Comparison of ENCODE assay signal across 8 cellular contexts in genomic region chr12:124379938-124380754, GRCh38.
DNase-seq lines count a peak whose midpoint lies in the region; ATAC-seq and TF ChIP-seq lines count a peak whose summit lies in the region.

No MANE protein-coding gene starts in this region.

- peaks cover 76% of the 10 kb centered on the region for H3K36me3 ChIP-seq in IMR-90 (ENCODE audit: control insufficient read depth, insufficient read depth, low read length)
- peaks cover 0 to 32% (median 10%) of the 10 kb centered on the region in 4 donors for H3K36me3 ChIP-seq in liver (ENCODE audit: control insufficient read depth in 4 of 4, insufficient read depth in 3 of 4, low read depth in 1 of 4, low read length in 3 of 4)
- H3K36me3 ChIP-seq in suprapubic skin = peaks cover 69% of the 10 kb centered on the region
- H3K36me3 ChIP-seq in WERI-Rb-1 = peaks cover 89% of the 10 kb centered on the region

- H2AK9ac ChIP-seq in IMR-90 (replicated peaks; ENCODE audit: low read depth, low read length, poor library complexity) = peak overlapping the region; percentile 95

- H3K9me3 Mint-ChIP-seq in natural killer cell = no peaks in the 10 kb centered on the region

- no peak overlapping the region for H3K4me3 Mint-ChIP-seq in natural killer cell

- DNase-seq in IMR-90 (peak; percentile 89), cardiac fibroblast (ENCODE audit: low read depth in 2 of 2) (peak; percentile 92 to 93), suprapubic skin (ENCODE audit: low spot score in 2 of 2) (no peak), natural killer cell (no peak), WERI-Rb-1 (no peak)
- no peak for DNase-seq in activated CD8-positive, alpha-beta memory T cell treated with anti-CD3 and anti-CD28 coated beads, Interleukin-2, amount 50 U/mL, for 48 hours

- H3K4me1 ChIP-seq in IMR-90 (ENCODE audit: control insufficient read depth, insufficient read depth, low read length) = peaks cover 42% of the 10 kb centered on the region
- H3K4me1 ChIP-seq in liver (ENCODE audit: control insufficient read depth in 4 of 4, insufficient read depth in 4 of 4, low read length in 3 of 4) = peaks cover 8 to 28% (median 27%) of the 10 kb centered on the region in 4 donors
- peaks cover 50% of the 10 kb centered on the region for H3K4me1 ChIP-seq in suprapubic skin

- H3K4me1 Mint-ChIP-seq in natural killer cell = peaks cover 8 to 15% of the 10 kb centered on the region in 2 donors

- peak; percentile 62 for TF ChIP-seq CTCF in IMR-90 (conservative IDR thresholded peaks at IDR 0.05; ENCODE audit: low read depth, low read length)
- TF ChIP-seq CTCF in cardiac fibroblast (IDR thresholded peaks at IDR 0.05; ENCODE audit: low read depth, low read length) = peak; percentile 72
- peak; percentile 18 for TF ChIP-seq CTCF in liver (IDR thresholded peaks at IDR 0.05; ENCODE audit: low read depth, low read length, missing input control)
- peak; percentile 45 to 49 for TF ChIP-seq CTCF in suprapubic skin (IDR thresholded peaks at IDR 0.05)
- no peak for TF ChIP-seq CTCF in natural killer cell (IDR thresholded peaks at IDR 0.05)
- no peak for TF ChIP-seq CTCF in WERI-Rb-1 (IDR thresholded peaks at IDR 0.05; ENCODE audit: low read depth, low read length)

- peak overlapping the region; percentile 73 for H3K56ac ChIP-seq in IMR-90 (ENCODE audit: extremely low read depth, insufficient read depth, low read length)

- H4K8ac ChIP-seq in IMR-90 (ENCODE audit: low read depth in 2 of 2, low read length in 2 of 2) = peak overlapping the region; percentile 72 to 93

- TF ChIP-seq EP300 in suprapubic skin (IDR thresholded peaks at IDR 0.05) = no peak

- peak; percentile 74 for ATAC-seq in IMR-90 (ENCODE audit: low read depth)
- ATAC-seq in natural killer cell = no peak
- ATAC-seq in GM21367 (IDR thresholded peaks at IDR 0.05; ENCODE audit: unreplicated experiment) = no peak

- POLR2A ChIA-PET in IMR-90 (lab: Charles Lee; ENCODE audit: unreplicated experiment) = interaction anchor here (1.1 kb wide), 1 partner anchor 9 kb away, joined by 3 read pairs; no protein-coding TSS in a partner anchor

- H3K9ac ChIP-seq in IMR-90 (ENCODE audit: low read depth, low read length) = peak overlapping the region; percentile 29
- H3K9ac ChIP-seq in liver (ENCODE audit: low read depth in 1 of 2, low read length in 2 of 2) = no peak overlapping the region

- peak overlapping the region; percentile 94 for H3K23ac ChIP-seq in IMR-90 (ENCODE audit: low read depth, low read length)

- H3K14ac ChIP-seq in IMR-90 (replicated peaks; ENCODE audit: low read depth, low read length) = peak overlapping the region; percentile 89

- in situ Hi-C loops in IMR-90 (cut with MboI; ENCODE audit: low sequenced_read_pairs) = loop anchor here (5.0 to 10.0 kb wide), 2 partner anchors 185 to 387 kb away; partner anchors contain the start of gene NCOR2

- no peaks in the 10 kb centered on the region for H3K27me3 Mint-ChIP-seq in natural killer cell (ENCODE audit: low read depth in 2 of 2)

- peak overlapping the region; percentile 80 for H3K27ac ChIP-seq in IMR-90 (ENCODE audit: insufficient read depth, low read length)
- peak overlapping the region; percentile 44 to 49 for H3K27ac ChIP-seq in liver (ENCODE audit: low read depth in 1 of 2, low read length in 2 of 2)
- peak overlapping the region; percentile 75 for H3K27ac ChIP-seq in suprapubic skin
- no peak overlapping the region for H3K27ac ChIP-seq in WERI-Rb-1

- peak overlapping the region; percentile 94 for H2BK5ac ChIP-seq in IMR-90 (ENCODE audit: low read depth, low read length, poor library complexity, severe bottlenecking)

- peak overlapping the region; percentile 84 for H2BK15ac ChIP-seq in IMR-90 (ENCODE audit: low read depth, low read length)

- H3K4ac ChIP-seq in IMR-90 (ENCODE audit: low read depth, low read length) = peak overlapping the region; percentile 95

- peak overlapping the region in 1 of 2 donors; percentile 24 for H3K27ac Mint-ChIP-seq in natural killer cell

- CTCF ChIA-PET in IMR-90 (lab: Yijun Ruan, JAX) = interaction anchor here (0.6 to 1.6 kb wide), 6 partner anchors 9 to 39 kb away, joined by 3 to 4 read pairs (median 3); no protein-coding TSS in a partner anchor

- TF ChIP-seq POLR2A in IMR-90 (IDR thresholded peaks at IDR 0.05; ENCODE audit: low read depth, low read length) (no peak; the same call in 1 of the 2 replicates), suprapubic skin (IDR thresholded peaks at IDR 0.05) (no peak)

- H3K4me3 ChIP-seq in IMR-90 (ENCODE audit: insufficient read depth, low read depth, low read length) (no peak overlapping the region), cardiac fibroblast (replicated peaks in 1 of 2; ENCODE audit: low read depth in 2 of 2, low read length in 2 of 2) (peak overlapping the region in 1 of 2 donors; percentile 7), liver (ENCODE audit: low read depth in 1 of 3, low read length in 3 of 3) (no peak overlapping the region), suprapubic skin (peak overlapping the region; percentile 0), WERI-Rb-1 (ENCODE audit: low read depth, low read length) (no peak overlapping the region)

- peak overlapping the region; percentile 45 for H3K4me2 ChIP-seq in IMR-90 (ENCODE audit: low read depth, low read length)

- WGBS in IMR-90 (ENCODE audit: extremely low coverage in 2 of 2, insufficient read length in 1 of 2), 2 experiments = 7% methylated on average over 15 of the region's 31 CpGs; no CpG with 5 or more reads in 1 of the 2 experiments
- 67% methylated on average over 31 of the region's 31 CpGs for WGBS in liver
- 18% methylated on average over 7 of the region's 31 CpGs for whole genome bisulfite sequencing in suprapubic skin

- no peaks in the 10 kb centered on the region for H3K9me3 ChIP-seq in IMR-90 (ENCODE audit: control insufficient read depth, insufficient read depth, low read length)
- H3K9me3 ChIP-seq in liver (ENCODE audit: control insufficient read depth in 4 of 4, low read length in 3 of 4) = no peaks in the 10 kb centered on the region
- no peaks in the 10 kb centered on the region for H3K9me3 ChIP-seq in suprapubic skin
- H3K9me3 ChIP-seq in WERI-Rb-1 (ENCODE audit: severe bottlenecking) = no peaks in the 10 kb centered on the region

- dilution Hi-C loops in IMR-90 (cut with HindIII; ENCODE audit: low sequenced_read_pairs, unreplicated experiment) = no loop called here

- peak overlapping the region; percentile 68 for H2AFZ ChIP-seq in IMR-90 (replicated peaks; ENCODE audit: low read length, poor library complexity)

- H4K20me1 ChIP-seq in IMR-90 (ENCODE audit: insufficient read depth, low read length) = peaks cover 60% of the 10 kb centered on the region

- H2BK120ac ChIP-seq in IMR-90 (ENCODE audit: low read depth, low read length) = peak overlapping the region; percentile 91

- BruUV-seq in IMR-90 (replicated peaks; lab: Mats Ljungman, UMichigan) = no TSS peak

- H3K18ac ChIP-seq in IMR-90 (ENCODE audit: low read depth, low read length) = peak overlapping the region; percentile 38

- H3K79me1 ChIP-seq in IMR-90 (ENCODE audit: low read depth in 1 of 2, low read length in 2 of 2) = peaks cover 37 to 88% of the 10 kb centered on the region in 2 experiments

- peak overlapping the region; percentile 92 for H4K91ac ChIP-seq in IMR-90 (ENCODE audit: insufficient read depth, low read depth, low read length)

- H2AK5ac ChIP-seq in IMR-90 (ENCODE audit: low read depth, low read length) = peak overlapping the region; percentile 95

- H3K36me3 Mint-ChIP-seq in natural killer cell = no peaks in the 10 kb centered on the region

- peaks cover 16% of the 10 kb centered on the region; the same call in 1 of the 2 replicates for H3K9me1 ChIP-seq in IMR-90 (ENCODE audit: insufficient read depth, low read length)

- H4K5ac ChIP-seq in IMR-90 (ENCODE audit: low read depth, low read length) = peak overlapping the region; percentile 43

- intact Hi-C loops in IMR-90 (cut with micrococcal nuclease) = loop anchor here (10.0 kb wide), 1 partner anchor 525 kb away; no protein-coding TSS in a partner anchor
- intact Hi-C loops in natural killer cell (cut with micrococcal nuclease) = loop anchor here (10.0 kb wide), 1 partner anchor 75 kb away; no protein-coding TSS in a partner anchor

- H3K27me3 ChIP-seq in IMR-90 (ENCODE audit: control insufficient read depth, insufficient read depth, low read length) (no peaks in the 10 kb centered on the region), liver (ENCODE audit: control insufficient read depth in 4 of 4, insufficient read depth in 4 of 4, low read length in 3 of 4) (no peaks in the 10 kb centered on the region), suprapubic skin (no peaks in the 10 kb centered on the region), WERI-Rb-1 (ENCODE audit: insufficient read depth, low read depth, severe bottlenecking) (no peaks in the 10 kb centered on the region)

- peak overlapping the region; percentile 41 for H2BK20ac ChIP-seq in IMR-90 (ENCODE audit: low read depth, low read length)

- TF ChIP-seq RAD21 in IMR-90 (IDR thresholded peaks at IDR 0.05; ENCODE audit: low read length) (peak; percentile 58), liver (IDR thresholded peaks at IDR 0.05) (peak; percentile 45 to 55)

TF ChIP-seq in IMR-90, 13 proteins besides CTCF, POLR2A, EP300 and RAD21 (continues in another document):
- no peak for TF ChIP-seq ELK1 (IDR thresholded peaks at IDR 0.05; ENCODE audit: borderline replicate concordance, low read depth, low read length)
- TF ChIP-seq MAFK (IDR thresholded peaks at IDR 0.05; ENCODE audit: low read depth, low read length) = no peak
- TF ChIP-seq MAZ (IDR thresholded peaks at IDR 0.05; ENCODE audit: borderline replicate concordance, low read depth, low read length) = no peak

TF ChIP-seq in liver, 16 proteins besides CTCF, POLR2A, EP300 and RAD21:
- TF ChIP-seq NR2F2 (IDR thresholded peaks at IDR 0.05) (peak; percentile 37), JUND (IDR thresholded peaks at IDR 0.05) (peak; percentile 48 to 61), YY1 (IDR thresholded peaks at IDR 0.05) (no peak), RXRA (IDR thresholded peaks at IDR 0.05) (peak in 1 of 2 donors; percentile 64)
- TF ChIP-seq, protein P1, sequence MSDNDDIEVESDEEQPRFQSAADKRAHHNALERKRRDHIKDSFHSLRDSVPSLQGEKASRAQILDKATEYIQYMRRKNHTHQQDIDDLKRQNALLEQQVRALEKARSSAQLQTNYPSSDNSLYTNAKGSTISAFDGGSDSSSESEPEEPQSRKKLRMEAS (IDR thresholded peaks at IDR 0.05) = peak; percentile 60

Comparison
In these comparisons a context has a peak if more than half of its experiments do, and no peak if none do; other contexts are left out.
1. DNase-seq: peak in IMR-90 (single experiment) and cardiac fibroblast (2 of 2); none in suprapubic skin (0 of 2), natural killer cell (single experiment), WERI-Rb-1 (single experiment) and activated CD8-positive, alpha-beta memory T cell treated with anti-CD3 and anti-CD28 coated beads, Interleukin-2, amount 50 U/mL, for 48 hours (single experiment).
2. CTCF ChIP-seq: peak in IMR-90 (single experiment), cardiac fibroblast (single experiment), liver (single experiment) and suprapubic skin (2 of 2); none in natural killer cell (single experiment) and WERI-Rb-1 (single experiment).